ENCODE assay signal across 9 cellular contexts in genomic region chr15:26628879-26629529, GRCh38.
A peak's percentile ranks its signal among the peaks of the same experiment; 100 is the strongest.
DNase-seq lines count a peak whose midpoint lies in the region; ATAC-seq, FAIRE-seq and TF ChIP-seq lines count a peak whose summit lies in the region.
"Had no signal": no experiment of that assay in that cellular context is flagged by ENCODE, and none has a peak within 500 bp of the region (broad histone marks: within the 10 kb centered on the region; RNA-seq: fewer than 3 reads in every experiment).

No MANE protein-coding gene starts in this region.

- intact Hi-C loops in thyroid gland (cut with DNase I), result no loop called here

- H3K4me3 ChIP-seq in bronchial epithelial cell (ENCODE audit: low read depth, low read length), result peak overlapping the region; percentile 36
- H3K4me3 ChIP-seq in kidney epithelial cell (ENCODE audit: low read depth, low read length), result peak overlapping the region; percentile 19
- H3K4me3 ChIP-seq in thyroid gland (replicated peaks in 1 of 3), result no peak overlapping the region
- no peak overlapping the region for H3K4me3 ChIP-seq in CD8-positive, alpha-beta memory T cell (ENCODE audit: low read length)
- H3K4me3 ChIP-seq: BLaER1 treated with 17β-estradiol and CSF1 and Interleukin-3, amounts not matched to agents 10 nM and 100 nM had no signal

- peak; percentile 13 for DNase-seq in activated gamma-delta T cell (lab: John Stamatoyannopoulos, UW)
- no peak for DNase-seq in activated gamma-delta T cell treated with Interleukin-2 at 50 U/mL for 16 hours
- peak; percentile 50 for DNase-seq in bronchial epithelial cell (ENCODE audit: low read depth)
- no peak for DNase-seq in kidney epithelial cell (ENCODE audit: low read depth)
- DNase-seq in thyroid gland, result peak; percentile 71 to 84
- no peak for DNase-seq in CD8-positive, alpha-beta memory T cell
- DNase-seq in epidermal melanocyte (ENCODE audit: insufficient read length, low spot score), result no peak

- FAIRE-seq in bronchial epithelial cell (lab: Jason Lieb, UNC), result no peak

- H3K36me3 ChIP-seq in bronchial epithelial cell (ENCODE audit: control insufficient read depth, insufficient read depth, low read length), result no peaks in the 10 kb centered on the region
- no peaks in the 10 kb centered on the region for H3K36me3 ChIP-seq in kidney epithelial cell (ENCODE audit: control insufficient read depth, insufficient read depth, low read length)
- H3K36me3 ChIP-seq in thyroid gland, result no peaks in the 10 kb centered on the region
- no peaks in the 10 kb centered on the region for H3K36me3 ChIP-seq in CD8-positive, alpha-beta memory T cell (ENCODE audit: insufficient read depth, low read length)
- H3K36me3 ChIP-seq: BLaER1 treated with 17β-estradiol and CSF1 and Interleukin-3, amounts not matched to agents 10 nM and 100 nM had no signal

- H3K4me1 Mint-ChIP-seq in CD8-positive, alpha-beta memory T cell, result no peaks in the 10 kb centered on the region

- H3K9me3 Mint-ChIP-seq in CD8-positive, alpha-beta memory T cell, result peaks cover 6 to 15% (median 11%) of the 10 kb centered on the region in 5 donors

- whole genome bisulfite sequencing in thyroid gland, 2 donors, result 77 to 88% methylated on average over 39 to 41 of the region's 41 CpGs

- no peaks in the 10 kb centered on the region for H3K36me3 Mint-ChIP-seq in CD8-positive, alpha-beta memory T cell

- H3K4me1 ChIP-seq in thyroid gland, result peaks cover 12 to 17% of the 10 kb centered on the region in 2 donors
- H3K4me1 ChIP-seq in CD8-positive, alpha-beta memory T cell (ENCODE audit: insufficient read depth, low read length), result no peaks in the 10 kb centered on the region

- TF ChIP-seq CTCF in bronchial epithelial cell (IDR thresholded peaks at IDR 0.05; ENCODE audit: insufficient read depth, low read length, severe bottlenecking) (no peak), kidney epithelial cell (IDR thresholded peaks at IDR 0.05; ENCODE audit: insufficient read depth, low read length, poor library complexity, severe bottlenecking) (no peak), thyroid gland (IDR thresholded peaks at IDR 0.05) (no peak)

- H3K27ac Mint-ChIP-seq in CD8-positive, alpha-beta memory T cell, result no peak overlapping the region

- ATAC-seq in HG03432 (IDR thresholded peaks at IDR 0.05; ENCODE audit: unreplicated experiment), result no peak

- POLR2A ChIA-PET in CD8-positive, alpha-beta memory T cell (lab: Charles Lee), result no interaction called here

- CTCF ChIA-PET in CD8-positive, alpha-beta memory T cell (lab: Charles Lee), result interaction anchor here (0.8 kb wide), 1 partner anchor 11 kb away, joined by 3 read pairs; no protein-coding TSS in a partner anchor

- no peaks in the 10 kb centered on the region for H3K9me3 ChIP-seq in thyroid gland
- H3K9me3 ChIP-seq in CD8-positive, alpha-beta memory T cell (ENCODE audit: low read length), result no peaks in the 10 kb centered on the region

- no peak overlapping the region for H3K4me3 Mint-ChIP-seq in CD8-positive, alpha-beta memory T cell

- TF ChIP-seq POLR2A in thyroid gland (IDR thresholded peaks at IDR 0.05), result peak in 1 of 2 donors; percentile 38

- no peak overlapping the region for H3K27ac ChIP-seq in thyroid gland
- no peak overlapping the region for H3K27ac ChIP-seq in CD8-positive, alpha-beta memory T cell (ENCODE audit: low read depth, low read length)
- H3K27ac ChIP-seq: BLaER1 treated with 17β-estradiol and CSF1 and Interleukin-3, amounts not matched to agents 10 nM and 100 nM had no signal

- no peaks in the 10 kb centered on the region for H3K27me3 ChIP-seq in bronchial epithelial cell (ENCODE audit: control insufficient read depth, insufficient read depth, low read length)
- H3K27me3 ChIP-seq in kidney epithelial cell (ENCODE audit: control insufficient read depth, insufficient read depth, low read length), result no peaks in the 10 kb centered on the region
- H3K27me3 ChIP-seq in thyroid gland, result no peaks in the 10 kb centered on the region
- no peaks in the 10 kb centered on the region for H3K27me3 ChIP-seq in CD8-positive, alpha-beta memory T cell (ENCODE audit: insufficient read depth, low read length, poor library complexity, severe bottlenecking)
- H3K27me3 ChIP-seq: BLaER1 treated with 17β-estradiol and CSF1 and Interleukin-3, amounts not matched to agents 10 nM and 100 nM had no signal

- no peaks in the 10 kb centered on the region for H3K27me3 Mint-ChIP-seq in CD8-positive, alpha-beta memory T cell

Comparison
In these comparisons a context has a peak if more than half of its experiments do, and no peak if none do; other contexts are left out.
1. DNase-seq: peak in activated gamma-delta T cell (single experiment), bronchial epithelial cell (single experiment) and thyroid gland (2 of 2); none in activated gamma-delta T cell treated with Interleukin-2 at 50 U/mL for 16 hours (single experiment), kidney epithelial cell (single experiment), CD8-positive, alpha-beta memory T cell (0 of 5) and epidermal melanocyte (single experiment).
2. H3K4me3 ChIP-seq: peak in bronchial epithelial cell (single experiment) and kidney epithelial cell (single experiment); none in thyroid gland (0 of 3) and CD8-positive, alpha-beta memory T cell (single experiment).